ENCODE assay signal across 8 cellular contexts in genomic region chr5:96289287-96289686, GRCh38.
DNase-seq lines count a peak whose midpoint lies in the region; ATAC-seq and TF ChIP-seq lines count a peak whose summit lies in the region.
"Not testable (repeated sequence)": the region's sequence is repeated elsewhere in the genome, so short reads cannot be mapped to it uniquely, and the experiment has no call there.

No MANE protein-coding gene starts in this region.

- in situ Hi-C loops in GM23248 (cut with MboI), result not testable (repeated sequence)

- CTCF ChIA-PET in activated CD4-positive, alpha-beta memory T cell treated with anti-CD3 and anti-CD28 coated beads for 36 hours (lab: Charles Lee), result not testable (repeated sequence)

- H3K9me3 ChIP-seq in GM23248 (ENCODE audit: low read depth); RWPE2 (ENCODE audit: severe bottlenecking); adipocyte (ENCODE audit: control insufficient read depth, low read length); right lobe of liver: not testable (repeated sequence)

- H3K36me3 Mint-ChIP-seq in activated CD4-positive, alpha-beta memory T cell treated with anti-CD3 and anti-CD28 coated beads for 36 hours; activated T-helper 17 cell treated with anti-CD3 and anti-CD28 coated beads, Interleukin-2, amount 50 U/mL, for 72 hours (ENCODE audit: low read depth): not testable (repeated sequence)

- not testable (repeated sequence) for H3K9me3 Mint-ChIP-seq in activated CD4-positive, alpha-beta memory T cell treated with anti-CD3 and anti-CD28 coated beads for 36 hours; activated T-helper 17 cell treated with anti-CD3 and anti-CD28 coated beads, Interleukin-2, amount 50 U/mL, for 72 hours

- H3K27ac ChIP-seq in GM23248 (peak overlapping the region; percentile 72), RWPE2 (ENCODE audit: poor library complexity, severe bottlenecking) (peak overlapping the region; percentile 89), right lobe of liver (peak overlapping the region in 2 of 3 donors; percentile 8 to 56)

- not testable (repeated sequence) for H2AFZ ChIP-seq in GM23248

- not testable (repeated sequence) for TF ChIP-seq CTCF in RWPE2 (IDR thresholded peaks at IDR 0.05; ENCODE audit: poor library complexity, severe bottlenecking); right lobe of liver (IDR thresholded peaks at IDR 0.05)

- peaks cover 20% of the 10 kb centered on the region for H3K27me3 Mint-ChIP-seq in activated CD4-positive, alpha-beta memory T cell treated with anti-CD3 and anti-CD28 coated beads for 36 hours
- peaks cover 15% of the 10 kb centered on the region for H3K27me3 Mint-ChIP-seq in activated T-helper 17 cell treated with anti-CD3 and anti-CD28 coated beads, Interleukin-2, amount 50 U/mL, for 72 hours

- H3K9me2 ChIP-seq in GM23248 (ENCODE audit: insufficient read depth), result not testable (repeated sequence)

- H3K36me3 ChIP-seq in GM23248 (ENCODE audit: low read depth); RWPE2 (ENCODE audit: low read depth); adipocyte (ENCODE audit: control insufficient read depth, insufficient read depth, low read length, severe bottlenecking); right lobe of liver: not testable (repeated sequence)

- H3K4me3 Mint-ChIP-seq in activated CD4-positive, alpha-beta memory T cell treated with anti-CD3 and anti-CD28 coated beads for 36 hours; activated T-helper 17 cell treated with anti-CD3 and anti-CD28 coated beads, Interleukin-2, amount 50 U/mL, for 72 hours: not testable (repeated sequence)

- not testable (repeated sequence) for H3K27me3 ChIP-seq in GM23248 (replicated peaks; ENCODE audit: insufficient read depth); RWPE2 (ENCODE audit: insufficient read depth, poor library complexity, severe bottlenecking); adipocyte (replicated peaks; ENCODE audit: control insufficient read depth, insufficient read depth, low read length); right lobe of liver

- not testable (repeated sequence) for H3K79me2 ChIP-seq in GM23248 (ENCODE audit: insufficient read depth)

- DNase-seq in GM23248; RWPE2 (ENCODE audit: low spot score); right lobe of liver: not testable (repeated sequence)
- DNase-seq in activated CD4-positive, alpha-beta memory T cell treated with anti-CD3 and anti-CD28 coated beads for 36 hours, result peak; percentile 26
- DNase-seq in adipocyte (ENCODE audit: low read depth), result peak; percentile 2
- peak; percentile 5 for DNase-seq in stimulated activated CD4-positive, alpha-beta T cell treated with anti-CD3 and anti-CD28 coated beads, Interleukin-12 subunit alpha, Interleukin-12 subunit beta, amount 100 ng/mL, for 4 hours
- DNase-seq in stimulated activated naive CD4-positive, alpha-beta T cell treated with Interleukin-2 at 50 U/mL for 16 hours (lab: John Stamatoyannopoulos, UW), result peak; percentile 6

- TF ChIP-seq POLR2A in right lobe of liver (IDR thresholded peaks at IDR 0.05), result not testable (repeated sequence)

- WGBS in GM23248 (ENCODE audit: low coverage in 1 of 2, low lambda C conversion rate in 2 of 2, missing lambda C conversion rate in 2 of 2), 2 experiments, result 87 to 88% methylated on average over 5 of the region's 5 CpGs
- 59% methylated on average over 5 of the region's 5 CpGs for WGBS in right lobe of liver (ENCODE audit: insufficient coverage, low coverage, low lambda C conversion rate, missing lambda C conversion rate)

- intact Hi-C loops in activated CD4-positive, alpha-beta memory T cell treated with anti-CD3 and anti-CD28 coated beads for 36 hours (cut with micrococcal nuclease), result loop anchor here (2.0 kb wide), 1 partner anchor 68 kb away; no protein-coding TSS in a partner anchor
- intact Hi-C loops in right lobe of liver (cut with DNase I), result not testable (repeated sequence)

- H3K9ac ChIP-seq in GM23248, result not testable (repeated sequence)
- peak overlapping the region; percentile 75 for H3K9ac ChIP-seq in adipocyte (ENCODE audit: low read length)

- not testable (repeated sequence) for ATAC-seq in RWPE2 (ENCODE audit: low read depth); right lobe of liver
- ATAC-seq in activated T-helper 17 cell treated with anti-CD3 and anti-CD28 coated beads, Interleukin-2, amount 50 U/mL, for 72 hours (replicated peaks), result peak; percentile 73

- H3K4me2 ChIP-seq in GM23248 (ENCODE audit: unreplicated experiment), result peak overlapping the region; percentile 11

- not testable (repeated sequence) for H3K27ac Mint-ChIP-seq in activated CD4-positive, alpha-beta memory T cell treated with anti-CD3 and anti-CD28 coated beads for 36 hours; activated T-helper 17 cell treated with anti-CD3 and anti-CD28 coated beads, Interleukin-2, amount 50 U/mL, for 72 hours

- H4K20me1 ChIP-seq in GM23248 (ENCODE audit: insufficient read depth), result not testable (repeated sequence)

- H3F3A ChIP-seq in GM23248 (ENCODE audit: insufficient read depth), result peaks cover 32% of the 10 kb centered on the region

- H3K4me1 Mint-ChIP-seq in activated CD4-positive, alpha-beta memory T cell treated with anti-CD3 and anti-CD28 coated beads for 36 hours (ENCODE audit: low read depth); activated T-helper 17 cell treated with anti-CD3 and anti-CD28 coated beads, Interleukin-2, amount 50 U/mL, for 72 hours: not testable (repeated sequence)

- not testable (repeated sequence) for H3K4me3 ChIP-seq in GM23248; RWPE2 (ENCODE audit: severe bottlenecking); adipocyte (ENCODE audit: low read length); right lobe of liver

- POLR2A ChIA-PET in activated CD4-positive, alpha-beta memory T cell treated with anti-CD3 and anti-CD28 coated beads for 36 hours (lab: Charles Lee), result not testable (repeated sequence)

- peaks cover 36% of the 10 kb centered on the region for H3K4me1 ChIP-seq in GM23248 (ENCODE audit: insufficient read depth)
- peaks cover 29% of the 10 kb centered on the region for H3K4me1 ChIP-seq in RWPE2 (ENCODE audit: insufficient read depth, poor library complexity, severe bottlenecking)
- H3K4me1 ChIP-seq in adipocyte (ENCODE audit: control insufficient read depth, insufficient read depth, low read length), result peaks cover 38% of the 10 kb centered on the region
- peaks cover 0 to 29% (median 6%) of the 10 kb centered on the region in 4 donors for H3K4me1 ChIP-seq in right lobe of liver

Comparison
In these comparisons a context has a peak if more than half of its experiments do, and no peak if none do; other contexts are left out.
1. H3K27ac ChIP-seq: peak in every context shown above with its lines; median percentile 89 in RWPE2; 72 in GM23248; 32 in right lobe of liver.